In the genomic region with DNA sequence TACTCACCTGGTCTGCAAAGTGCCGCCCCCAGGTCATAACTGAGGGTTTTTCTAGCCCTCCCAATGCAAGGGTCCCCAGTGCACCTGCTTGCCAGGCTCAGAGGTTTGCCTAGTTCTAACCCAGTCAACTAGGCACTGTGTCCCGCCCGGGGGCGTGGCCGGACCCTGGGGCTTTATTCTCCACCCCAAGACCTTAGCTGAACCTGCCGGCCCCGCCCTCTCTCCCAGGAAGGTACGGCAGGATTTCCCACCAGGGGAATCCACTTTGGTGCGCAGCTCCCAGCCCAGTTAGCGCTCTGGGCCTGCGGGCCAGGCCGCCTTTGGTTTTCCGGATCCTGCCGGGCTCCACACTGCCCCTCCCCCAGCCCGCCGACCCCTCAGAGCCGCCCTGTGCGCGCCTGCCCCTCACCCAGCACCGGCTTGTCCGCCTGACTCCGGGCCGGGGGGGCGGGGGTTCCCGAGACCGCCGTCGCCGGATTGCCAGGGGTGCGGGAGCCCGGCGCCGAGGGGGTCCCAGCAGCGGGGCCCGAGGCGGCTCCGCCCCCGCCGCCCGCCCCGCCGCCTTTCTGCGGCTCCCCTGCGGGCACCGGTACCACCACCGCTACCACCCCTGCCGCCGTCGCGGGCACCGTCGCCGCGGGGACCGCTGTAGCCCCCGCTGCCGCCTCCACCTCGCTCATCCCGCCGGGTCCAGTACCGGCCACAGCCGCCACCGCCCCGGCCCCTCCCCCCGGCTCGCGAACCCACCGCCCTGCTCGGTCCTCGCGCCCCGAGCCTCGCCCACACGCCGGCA, we compare ENCODE assay signal across 9 cellular contexts. TPM values are rescaled to one million over a fixed set of nuclear protein-coding genes. Genes with fewer than 3 reads are reported as not detected.
DNase-seq lines count a peak whose midpoint lies in the region; ATAC-seq and TF ChIP-seq lines count a peak whose summit lies in the region.
"Had no signal": no experiment of that assay in that cellular context is flagged by ENCODE, and none has a peak within 500 bp of the region (broad histone marks: within the 10 kb centered on the region; RNA-seq: fewer than 3 reads in every experiment).

No MANE protein-coding gene starts in this region.

- WGBS in tibial nerve, 2 donors: 7 to 8% methylated on average over 31 to 37 of the region's 75 CpGs

- peak overlapping the region; percentile 70 for H3K4me3 Mint-ChIP-seq in activated naive CD4-positive, alpha-beta T cell treated with anti-CD3 and anti-CD28 coated beads for 36 hours
- peak overlapping the region; percentile 41 for H3K4me3 Mint-ChIP-seq in activated T-helper 17 cell treated with anti-CD3 and anti-CD28 coated beads, Interleukin-2, amount 50 U/mL, for 72 hours

- no peaks in the 10 kb centered on the region for H3K36me3 ChIP-seq in tibial nerve

- H3K9me3 ChIP-seq in tibial nerve: no peaks in the 10 kb centered on the region

- peaks cover 0 to 38% (median 25%) of the 10 kb centered on the region in 4 donors for H3K4me1 ChIP-seq in tibial nerve

- H3K4me1 Mint-ChIP-seq in activated naive CD4-positive, alpha-beta T cell treated with anti-CD3 and anti-CD28 coated beads for 36 hours (ENCODE audit: low read depth): peaks cover 19% of the 10 kb centered on the region
- peaks cover 5% of the 10 kb centered on the region for H3K4me1 Mint-ChIP-seq in activated T-helper 17 cell treated with anti-CD3 and anti-CD28 coated beads, Interleukin-2, amount 50 U/mL, for 72 hours

- no peak overlapping the region for H3K27ac Mint-ChIP-seq in activated naive CD4-positive, alpha-beta T cell treated with anti-CD3 and anti-CD28 coated beads for 36 hours
- H3K27ac Mint-ChIP-seq in activated T-helper 17 cell treated with anti-CD3 and anti-CD28 coated beads, Interleukin-2, amount 50 U/mL, for 72 hours: no peak overlapping the region

- H3K27me3 ChIP-seq in tibial nerve: peaks cover 0 to 67% of the 10 kb centered on the region in 2 donors

- CTCF ChIA-PET in activated naive CD4-positive, alpha-beta T cell treated with anti-CD3 and anti-CD28 coated beads for 36 hours (lab: Charles Lee): interaction anchor here (1.0 to 1.8 kb wide), 3 partner anchors 10 to 74 kb away, joined by 3 to 4 read pairs (median 3); a partner anchor contains a TSS

- TF ChIP-seq EP300 in tibial nerve (IDR thresholded peaks at IDR 0.05): no peak

- intact Hi-C loops in activated naive CD4-positive, alpha-beta T cell treated with anti-CD3 and anti-CD28 coated beads for 36 hours (cut with micrococcal nuclease): loop anchor here (1.0 kb wide), 1 partner anchor 13 kb away; a partner anchor contains a TSS

- H3K27me3 Mint-ChIP-seq in activated naive CD4-positive, alpha-beta T cell treated with anti-CD3 and anti-CD28 coated beads for 36 hours (ENCODE audit: low read depth): peaks cover 24% of the 10 kb centered on the region
- H3K27me3 Mint-ChIP-seq in activated T-helper 17 cell treated with anti-CD3 and anti-CD28 coated beads, Interleukin-2, amount 50 U/mL, for 72 hours: peaks cover 16% of the 10 kb centered on the region

- H3K36me3 Mint-ChIP-seq in activated naive CD4-positive, alpha-beta T cell treated with anti-CD3 and anti-CD28 coated beads for 36 hours (ENCODE audit: low read depth): no peaks in the 10 kb centered on the region
- H3K36me3 Mint-ChIP-seq in activated T-helper 17 cell treated with anti-CD3 and anti-CD28 coated beads, Interleukin-2, amount 50 U/mL, for 72 hours (ENCODE audit: low read depth): no peaks in the 10 kb centered on the region

- peak overlapping the region in 3 of 4 donors; percentile 8 to 45 (median 38) for H3K4me3 ChIP-seq in tibial nerve

- ATAC-seq in activated T-helper 17 cell treated with anti-CD3 and anti-CD28 coated beads, Interleukin-2, amount 50 U/mL, for 72 hours (replicated peaks): no peak
- ATAC-seq in left lobe of liver (peak; percentile 34), HG02885 (IDR thresholded peaks at IDR 0.05; ENCODE audit: poor library complexity, unreplicated experiment) (no peak), GM19463 (IDR thresholded peaks at IDR 0.05; ENCODE audit: unreplicated experiment) (no peak), GM21717 (IDR thresholded peaks at IDR 0.05; ENCODE audit: unreplicated experiment) (no peak)

- H3K27ac ChIP-seq in tibial nerve: no peak overlapping the region

- no peaks in the 10 kb centered on the region for H3K9me3 Mint-ChIP-seq in activated naive CD4-positive, alpha-beta T cell treated with anti-CD3 and anti-CD28 coated beads for 36 hours
- H3K9me3 Mint-ChIP-seq in activated T-helper 17 cell treated with anti-CD3 and anti-CD28 coated beads, Interleukin-2, amount 50 U/mL, for 72 hours: no peaks in the 10 kb centered on the region

- TF ChIP-seq CTCF in tibial nerve (IDR thresholded peaks at IDR 0.05): no peak

- no peak for DNase-seq in activated naive CD4-positive, alpha-beta T cell treated with anti-CD3 and anti-CD28 coated beads for 36 hours
- no peak for DNase-seq in activated naive CD4-positive, alpha-beta T cell (lab: John Stamatoyannopoulos, UW)
- DNase-seq in left lobe of liver (ENCODE audit: low spot score): no peak
- no peak for DNase-seq in tibial nerve (ENCODE audit: low spot score in 2 of 2)

- TF ChIP-seq POLR2A in tibial nerve (IDR thresholded peaks at IDR 0.05): no peak

RNA-seq across cellular contexts. Expression of a gene that starts 0.4 kb away (rescaled TPM):
- total RNA-seq in activated naive CD4-positive, alpha-beta T cell treated with anti-CD3 and anti-CD28 coated beads for 36 hours: under 1 TPM; 0.45 to 0.52 TPM
- under 1 TPM; 0.15 to 0.26 TPM for total RNA-seq in activated T-helper 17 cell treated with anti-CD3 and anti-CD28 coated beads, Interleukin-2, amount 50 U/mL, for 72 hours
- total RNA-seq in left lobe of liver: 0.81 TPM
- 1 to 10 TPM in 1 of 4 donors, under 1 TPM in 3; under 0.01 to 2.1 (median 0.52) TPM for total RNA-seq in tibial nerve
- total RNA-seq: glomerular endothelial cell had no signal

RNA-seq across cellular contexts. Expression of a gene that starts 12.5 kb away (rescaled TPM):
- total RNA-seq in activated naive CD4-positive, alpha-beta T cell treated with anti-CD3 and anti-CD28 coated beads for 36 hours: under 1 TPM; 0.19 to 0.37 TPM
- not detected for total RNA-seq in activated T-helper 17 cell treated with anti-CD3 and anti-CD28 coated beads, Interleukin-2, amount 50 U/mL, for 72 hours
- total RNA-seq in left lobe of liver (0.48 TPM), tibial nerve (10 to 100 TPM in 1 of 4 donors, 1 to 10 TPM in 3; 5.2 to 20.1 (median 6.2) TPM)
- total RNA-seq: glomerular endothelial cell had no signal

RNA-seq across cellular contexts. Expression of a gene that starts 13.4 kb away (rescaled TPM):
- 100 to 1,000 TPM; 757 to 792 TPM for total RNA-seq in activated naive CD4-positive, alpha-beta T cell treated with anti-CD3 and anti-CD28 coated beads for 36 hours
- 100 to 1,000 TPM; 429 to 978 TPM for total RNA-seq in activated T-helper 17 cell treated with anti-CD3 and anti-CD28 coated beads, Interleukin-2, amount 50 U/mL, for 72 hours
- 242 TPM for total RNA-seq in left lobe of liver
- 100 to 1,000 TPM; 106 to 278 (median 132) TPM for total RNA-seq in tibial nerve

RNA-seq across cellular contexts. Expression of a gene that starts 21.1 kb away (rescaled TPM):
- total RNA-seq in activated naive CD4-positive, alpha-beta T cell treated with anti-CD3 and anti-CD28 coated beads for 36 hours: 10 to 100 TPM; 28.2 to 32.2 TPM
- 10 to 100 TPM; 38.3 to 65.6 TPM for total RNA-seq in activated T-helper 17 cell treated with anti-CD3 and anti-CD28 coated beads, Interleukin-2, amount 50 U/mL, for 72 hours
- 21.2 TPM for total RNA-seq in left lobe of liver
- 100 to 1,000 TPM in 1 of 4 donors, 10 to 100 TPM in 3; 36.1 to 108 (median 57.3) TPM for total RNA-seq in tibial nerve

RNA-seq across cellular contexts. Expression of a gene that starts 31.7 kb away (rescaled TPM):
- under 1 TPM in 1 of 2 experiments, not detected in 1; 0.40 TPM for total RNA-seq in activated naive CD4-positive, alpha-beta T cell treated with anti-CD3 and anti-CD28 coated beads for 36 hours
- 1 to 10 TPM in 1 of 2 donors, under 1 TPM in 1; 0.52 to 1.0 TPM for total RNA-seq in activated T-helper 17 cell treated with anti-CD3 and anti-CD28 coated beads, Interleukin-2, amount 50 U/mL, for 72 hours
- total RNA-seq in left lobe of liver: 20.5 TPM
- total RNA-seq in tibial nerve: 1 to 10 TPM in 3 of 4 donors, not detected in 1; 2.0 to 5.9 (median 2.4) TPM
